In the genomic region with DNA sequence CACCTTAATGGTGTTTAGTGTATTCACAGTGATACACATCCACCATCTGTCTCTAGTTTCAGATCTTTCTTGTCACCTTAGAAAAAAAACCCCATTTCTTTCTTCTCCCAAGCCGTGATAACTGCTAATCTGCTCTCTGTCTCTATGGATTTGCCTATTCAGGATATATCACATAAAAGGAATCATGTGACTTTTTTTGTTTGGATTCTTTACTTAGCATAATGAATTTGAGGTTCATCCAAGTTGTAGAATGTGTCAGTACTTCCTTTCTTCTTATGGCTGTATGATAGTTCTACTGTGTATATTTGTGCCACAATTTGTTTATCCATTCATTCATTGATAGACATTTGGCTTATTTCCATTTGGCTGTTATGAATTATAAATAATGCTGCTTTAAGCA, we compare ENCODE assay signal across 27 cellular contexts. TPM values are rescaled to one million over a fixed set of nuclear protein-coding genes. Genes with fewer than 3 reads are reported as not detected.
A peak's percentile ranks its signal among the peaks of the same experiment; 100 is the strongest.
DNase-seq lines count a peak whose midpoint lies in the region; ATAC-seq and TF ChIP-seq lines count a peak whose summit lies in the region.
"Had no signal": no experiment of that assay in that cellular context is flagged by ENCODE, and none has a peak within 500 bp of the region (broad histone marks: within the 10 kb centered on the region; RNA-seq: fewer than 3 reads in every experiment).

No MANE protein-coding gene starts in this region.

- peaks cover 3% of the 10 kb centered on the region; the same call in 1 of the 2 replicates for H3K4me1 ChIP-seq in IMR-90 (ENCODE audit: control insufficient read depth, insufficient read depth, low read length)
- H3K4me1 ChIP-seq in PC-9 (replicated peaks; ENCODE audit: insufficient read depth), result 0 out of 2 replicates have a peak, but pooled peaks cover 2% of the 10 kb centered on the region
- H3K4me1 ChIP-seq in gastroesophageal sphincter, result peaks cover 0 to 22% (median 0%) of the 10 kb centered on the region in 3 donors
- H3K4me1 ChIP-seq: SJCRH30, upper lobe of right lung had no signal

- no peak overlapping the region for H2BK20ac ChIP-seq in IMR-90 (ENCODE audit: low read depth, low read length)

- no CpG with 5 or more reads among the region's 1 CpG for WGBS in IMR-90 (ENCODE audit: extremely low coverage in 2 of 2, insufficient read length in 1 of 2), 2 experiments
- WGBS in gastroesophageal sphincter (ENCODE audit: low coverage in 1 of 2), 2 donors, result 27 to 42% methylated on average over 1 of the region's 1 CpG

- intact Hi-C loops in IMR-90 (cut with micrococcal nuclease) (loop anchor here (5.0 kb wide), 2 partner anchors 52 to 108 kb away; no protein-coding TSS in a partner anchor), PC-9 (cut with micrococcal nuclease; ENCODE audit: unreplicated experiment) (loop anchor here (5.0 kb wide), 1 partner anchor 108 kb away; no protein-coding TSS in a partner anchor)

- ATAC-seq in IMR-90 (ENCODE audit: low read depth) (peak; percentile 62), gastroesophageal sphincter (no peak), GM21576 (IDR thresholded peaks at IDR 0.05; ENCODE audit: unreplicated experiment) (no peak)
- ATAC-seq: gastrocnemius medialis, GM12878, upper lobe of right lung had no signal

- no peak overlapping the region for H3K18ac ChIP-seq in IMR-90 (ENCODE audit: low read depth, low read length)

- in situ Hi-C loops in IMR-90 (cut with MboI; ENCODE audit: low sequenced_read_pairs), result no loop called here

- H3K4ac ChIP-seq in IMR-90 (ENCODE audit: low read depth, low read length), result no peak overlapping the region

- TF ChIP-seq POLR2A in IMR-90 (IDR thresholded peaks at IDR 0.05; ENCODE audit: low read depth, low read length), result no peak
- no peak for TF ChIP-seq POLR2A in gastroesophageal sphincter (IDR thresholded peaks at IDR 0.05)

- DNase-seq in COR-L47 (lab: John Stamatoyannopoulos, UW) (peak; percentile 29), IMR-90 (peak; percentile 21), PC-9 (no peak), lung microvascular endothelial cell (ENCODE audit: low read depth in 2 of 2) (peak; percentile 34 to 52), OCI-M1 (lab: John Stamatoyannopoulos, UW) (no peak), COLO668 (lab: John Stamatoyannopoulos, UW; ENCODE audit: unreplicated experiment) (no peak)
- DNase-seq: activated CD4-positive, alpha-beta T cell treated with anti-CD3 and anti-CD28 coated beads for 4 hours; activated CD8-positive, alpha-beta memory T cell treated with anti-CD3 and anti-CD28 coated beads for 24 hours; activated gamma-delta T cell treated with Interleukin-2 at 50 U/mL for 16 hours; activated T-cell treated with anti-CD3 and anti-CD28 coated beads, Interleukin-2, amount 50 U/mL, for 1 hour; CD8-positive, alpha-beta memory T cell; colonic mucosa; DMS79 treated with DMSO at 0.1 percent for 48 hours; endodermal cell; esophagus squamous epithelium; gastrocnemius medialis; NCI-H1694; NCI-H446 treated with DMSO at 0.1 percent for 48 hours; NK-92 treated with Interleukin-12 subunit alpha and Interleukin-12 subunit beta, amount 100 ng/mL, for 24 hours; SJCRH30; T-helper 1 cell; upper lobe of right lung had no signal

- BruUV-seq in IMR-90 (replicated peaks; lab: Mats Ljungman, UMichigan) (no TSS peak), PC-9 (replicated peaks; lab: Mats Ljungman, UMichigan) (no TSS peak)

- no peak overlapping the region for H4K5ac ChIP-seq in IMR-90 (ENCODE audit: low read depth, low read length)

- no peak overlapping the region for H2AK9ac ChIP-seq in IMR-90 (replicated peaks; ENCODE audit: low read depth, low read length, poor library complexity)

- peaks cover 35 to 62% of the 10 kb centered on the region in 2 experiments for H3K79me1 ChIP-seq in IMR-90 (ENCODE audit: low read depth in 1 of 2, low read length in 2 of 2)

- peaks cover 68% of the 10 kb centered on the region for H3K79me2 ChIP-seq in PC-9 (ENCODE audit: low read depth)

- peaks cover 12% of the 10 kb centered on the region; the same call in 1 of the 2 replicates for H4K20me1 ChIP-seq in IMR-90 (ENCODE audit: insufficient read depth, low read length)
- H4K20me1 ChIP-seq in PC-9 (ENCODE audit: insufficient read depth), result peaks cover 31% of the 10 kb centered on the region

- H2BK15ac ChIP-seq in IMR-90 (ENCODE audit: low read depth, low read length), result no peak overlapping the region

- dilution Hi-C loops in IMR-90 (cut with HindIII; ENCODE audit: low sequenced_read_pairs, unreplicated experiment), result no loop called here

- H3F3A ChIP-seq in PC-9 (ENCODE audit: insufficient read depth, low read depth), result peaks cover 68% of the 10 kb centered on the region

- TF ChIP-seq CTCF in IMR-90 (conservative IDR thresholded peaks at IDR 0.05; ENCODE audit: low read depth, low read length) (no peak), PC-9 (conservative IDR thresholded peaks at IDR 0.05) (no peak), gastroesophageal sphincter (IDR thresholded peaks at IDR 0.05) (no peak)

- TF ChIP-seq EP300 in gastroesophageal sphincter (IDR thresholded peaks at IDR 0.05), result no peak

- no peak overlapping the region for H3K4me3 ChIP-seq in IMR-90 (ENCODE audit: insufficient read depth, low read depth, low read length)
- no peak overlapping the region for H3K4me3 ChIP-seq in PC-9
- H3K4me3 ChIP-seq in gastroesophageal sphincter, result no peak overlapping the region
- H3K4me3 ChIP-seq: colonic mucosa, esophagus squamous epithelium, gastrocnemius medialis, GM12878, SJCRH30, smooth muscle cell, upper lobe of right lung had no signal

- no peak overlapping the region for H2BK5ac ChIP-seq in IMR-90 (ENCODE audit: low read depth, low read length, poor library complexity, severe bottlenecking)

- no peak overlapping the region for H3K56ac ChIP-seq in IMR-90 (ENCODE audit: extremely low read depth, insufficient read depth, low read length)

- no peaks in the 10 kb centered on the region for H3K9me1 ChIP-seq in IMR-90 (ENCODE audit: insufficient read depth, low read length)

- H3K27ac ChIP-seq in IMR-90 (ENCODE audit: insufficient read depth, low read length), result no peak overlapping the region
- peak overlapping the region; percentile 11 for H3K27ac ChIP-seq in PC-9
- H3K27ac ChIP-seq in gastroesophageal sphincter, result no peak overlapping the region
- H3K27ac ChIP-seq: colonic mucosa, esophagus squamous epithelium, gastrocnemius medialis, KMS-11, SJCRH30, upper lobe of right lung had no signal

- H2AK5ac ChIP-seq in IMR-90 (ENCODE audit: low read depth, low read length), result no peak overlapping the region

- H2BK120ac ChIP-seq in IMR-90 (ENCODE audit: low read depth, low read length), result no peak overlapping the region

- no peak overlapping the region for H3K14ac ChIP-seq in IMR-90 (replicated peaks; ENCODE audit: low read depth, low read length)

- H3K4me2 ChIP-seq in IMR-90 (ENCODE audit: low read depth, low read length) (no peak overlapping the region), PC-9 (no peak overlapping the region)
- H3K4me2 ChIP-seq: smooth muscle cell had no signal

- CTCF ChIA-PET in IMR-90 (lab: Yijun Ruan, JAX) (no interaction called here), PC-9 (lab: Charles Lee) (no interaction called here)

- no peak overlapping the region for H3K23ac ChIP-seq in IMR-90 (ENCODE audit: low read depth, low read length)

- H4K91ac ChIP-seq in IMR-90 (ENCODE audit: insufficient read depth, low read depth, low read length), result no peak overlapping the region

- H2AFZ ChIP-seq in IMR-90 (replicated peaks; ENCODE audit: low read length, poor library complexity) (no peak overlapping the region), PC-9 (no peak overlapping the region)

- POLR2A ChIA-PET in IMR-90 (lab: Charles Lee; ENCODE audit: unreplicated experiment) (interaction anchor here (0.7 kb wide), 1 partner anchor 24 kb away, joined by 5 read pairs; no protein-coding TSS in a partner anchor), PC-9 (lab: Charles Lee; ENCODE audit: unreplicated experiment) (no interaction called here)

- H3K27me3 ChIP-seq in IMR-90 (ENCODE audit: control insufficient read depth, insufficient read depth, low read length), result no peaks in the 10 kb centered on the region
- no peaks in the 10 kb centered on the region for H3K27me3 ChIP-seq in PC-9 (ENCODE audit: insufficient read depth, low read depth)
- no peaks in the 10 kb centered on the region for H3K27me3 ChIP-seq in gastroesophageal sphincter
- H3K27me3 ChIP-seq: colonic mucosa, esophagus squamous epithelium, gastrocnemius medialis, SJCRH30, upper lobe of right lung had no signal

- TF ChIP-seq RAD21 in IMR-90 (IDR thresholded peaks at IDR 0.05; ENCODE audit: low read length), result no peak

- H3K36me3 ChIP-seq in IMR-90 (ENCODE audit: control insufficient read depth, insufficient read depth, low read length) (peaks cover 27% of the 10 kb centered on the region), PC-9 (ENCODE audit: low read depth) (peaks cover 68% of the 10 kb centered on the region), gastroesophageal sphincter (peaks cover 4 to 69% of the 10 kb centered on the region in 2 donors)

- no peaks in the 10 kb centered on the region for H3K9me2 ChIP-seq in PC-9 (ENCODE audit: insufficient read depth)

- no peak overlapping the region for H4K8ac ChIP-seq in IMR-90 (ENCODE audit: low read depth in 2 of 2, low read length in 2 of 2)

- no peak overlapping the region for H3K9ac ChIP-seq in IMR-90 (ENCODE audit: low read depth, low read length)
- H3K9ac ChIP-seq: KMS-11 had no signal

- H3K9me3 ChIP-seq in IMR-90 (ENCODE audit: control insufficient read depth, insufficient read depth, low read length) (no peaks in the 10 kb centered on the region), PC-9 (ENCODE audit: insufficient read depth, low read depth) (no peaks in the 10 kb centered on the region), gastroesophageal sphincter (no peaks in the 10 kb centered on the region)
- H3K9me3 ChIP-seq: colonic mucosa, esophagus squamous epithelium, gastrocnemius medialis, SJCRH30, upper lobe of right lung had no signal

TF ChIP-seq in IMR-90, 13 proteins besides CTCF, POLR2A, EP300 and RAD21 (continues in another document):
- no peak for TF ChIP-seq CEBPB (IDR thresholded peaks at IDR 0.05; ENCODE audit: low read depth, low read length)
- no peak for TF ChIP-seq CHD1 (IDR thresholded peaks at IDR 0.05; ENCODE audit: low read depth, low read length)
- TF ChIP-seq SMC3 (IDR thresholded peaks at IDR 0.05; ENCODE audit: low read depth, low read length), result no peak

RNA-seq across cellular contexts. Expression of a gene that starts 57.1 kb away (rescaled TPM):
- total RNA-seq in IMR-90 (2012; rRNA removed) (94.6 and 103 TPM in 2 replicates), PC-9 (2021) (91.6 and 144 TPM in 2 replicates), lung microvascular endothelial cell (38.6 and 55.2 TPM in 2 replicates), gastroesophageal sphincter (10 to 100 TPM; 59.5 to 75.5 (median 65.1) TPM)
- 8.8 and 12.7 TPM in 2 replicates for polyA plus RNA-seq in IMR-90 (2012; rRNA removed)
- 5.0 and 7.6 TPM in 2 replicates for polyA plus RNA-seq in IMR-90 (2012; cell fraction: cytosol; rRNA removed)
- 5.1 and 11.9 TPM in 2 replicates for polyA plus RNA-seq in IMR-90 (2012; cell fraction: nucleus; rRNA removed; ENCODE audit: low replicate concordance)

Comparison
In these comparisons a context has a peak if more than half of its experiments do, and no peak if none do; other contexts are left out.
1. DNase-seq: peak in COR-L47 (single experiment), IMR-90 (single experiment) and lung microvascular endothelial cell (2 of 2); none in PC-9 (0 of 2), OCI-M1 (single experiment) and COLO668 (single experiment).